10 cellular contexts compared by ENCODE assay signal in the genomic region with DNA sequence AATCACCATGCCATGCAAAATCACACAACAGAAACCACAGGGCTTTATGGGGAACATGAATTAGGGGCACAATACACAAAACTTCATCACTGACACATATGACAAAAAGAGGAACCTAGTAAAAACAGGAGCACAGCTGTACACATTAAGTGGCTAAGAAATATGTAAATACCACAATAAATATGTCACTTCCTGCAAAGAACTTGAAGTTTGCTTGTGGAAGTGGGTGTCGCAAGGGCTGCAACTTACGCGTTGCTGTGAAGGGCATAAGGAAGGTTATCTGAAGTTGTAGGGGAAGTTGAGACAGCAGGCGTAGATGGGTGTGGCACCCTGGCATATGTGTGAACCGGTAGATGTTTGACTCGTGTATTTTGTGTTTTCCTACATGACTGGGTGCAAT. TPM values are rescaled to one million over a fixed set of nuclear protein-coding genes. Genes with fewer than 3 reads are reported as not detected.
A peak's percentile ranks its signal among the peaks of the same experiment; 100 is the strongest.
DNase-seq lines count a peak whose midpoint lies in the region; ATAC-seq, FAIRE-seq and TF ChIP-seq lines count a peak whose summit lies in the region.
"Had no signal": no experiment of that assay in that cellular context is flagged by ENCODE, and none has a peak within 500 bp of the region (broad histone marks: within the 10 kb centered on the region; RNA-seq: fewer than 3 reads in every experiment).

No MANE protein-coding gene starts in this region.

- DNase-seq in GM12891 (ENCODE audit: insufficient read length, low spot score), result no peak
- peak; percentile 1 for DNase-seq in OCI-M1 (lab: John Stamatoyannopoulos, UW)
- DNase-seq in left lobe of liver (ENCODE audit: low spot score), result peak; percentile 48
- no peak for DNase-seq in foreskin melanocyte
- DNase-seq in HAP-1 (ENCODE audit: low spot score in 2 of 2), result no peak
- DNase-seq: activated naive CD8-positive, alpha-beta T cell treated with anti-CD3 and anti-CD28 coated beads, Interleukin-2, amount 10 ng/mL, durations not matched to agents 7 days and 5 days; NCI-H510A treated with DMSO at 0.1 percent for 48 hours had no signal

- in situ Hi-C loops in HAP-1 (cut with MboI; ENCODE audit: low sequenced_read_pairs), result loop anchor here (10.0 to 25.0 kb wide), 3 partner anchors 538 to 1563 kb away; a partner anchor contains a TSS

- H3K36me3 ChIP-seq in HAP-1 (replicated peaks), result no peaks in the 10 kb centered on the region; the same call in 1 of the 2 replicates

- TF ChIP-seq POLR2A in GM12891 (IDR thresholded peaks at IDR 0.05; ENCODE audit: low read depth, low read length), result no peak

- H3K27me3 ChIP-seq in HAP-1 (ENCODE audit: low read depth), result no peaks in the 10 kb centered on the region

- ATAC-seq in HG02759 (IDR thresholded peaks at IDR 0.05; ENCODE audit: unreplicated experiment), result peak; percentile 75
- ATAC-seq in left lobe of liver, result no peak
- ATAC-seq in HG03457 (IDR thresholded peaks at IDR 0.05; ENCODE audit: unreplicated experiment), result no peak
- no peak for ATAC-seq in GM18873 (IDR thresholded peaks at IDR 0.05; ENCODE audit: low FRiP score, unreplicated experiment)

- no peaks in the 10 kb centered on the region for H3K9me3 ChIP-seq in HAP-1

- peak; percentile 81 for FAIRE-seq in GM12891 (lab: Jason Lieb, UNC)

- H3K4me3 ChIP-seq in HAP-1, result no peak overlapping the region

- H3K4me1 ChIP-seq in HAP-1, result no peaks in the 10 kb centered on the region

TF ChIP-seq in GM12891, 5 proteins besides CTCF, POLR2A, EP300 and RAD21:
- TF ChIP-seq POU2F2 (IDR thresholded peaks at IDR 0.05; ENCODE audit: low read depth, low read length), result peak; percentile 51; the same call in 1 of the 2 replicates
- TF ChIP-seq POLR2AphosphoS5 (IDR thresholded peaks at IDR 0.05; ENCODE audit: low read depth, low read length), result no peak
- peak; percentile 35; the same call in 1 of the 2 replicates for TF ChIP-seq SPI1 (IDR thresholded peaks at IDR 0.05; ENCODE audit: low read depth, low read length)
- TF ChIP-seq PAX5 (IDR thresholded peaks at IDR 0.05; ENCODE audit: insufficient read depth, low read length, severe bottlenecking), result no peak
- no peak for TF ChIP-seq TAF1 (IDR thresholded peaks at IDR 0.05; ENCODE audit: low read depth, low read length)

RNA-seq across cellular contexts. Expression of a gene that starts 42.4 kb away (rescaled TPM):
- 3.9 TPM for polyA plus RNA-seq in GM12891 (2012; ENCODE audit: low read depth, missing spikeins)
- 9.6 TPM for total RNA-seq in left lobe of liver

Comparison
In these comparisons a context has a peak if more than half of its experiments do, and no peak if none do; other contexts are left out.
1. DNase-seq: peak in OCI-M1 (single experiment) and left lobe of liver (single experiment); none in GM12891 (single experiment), foreskin melanocyte (single experiment) and HAP-1 (0 of 2).